ENCODE assay signal across 1 cellular context in the genomic region with DNA sequence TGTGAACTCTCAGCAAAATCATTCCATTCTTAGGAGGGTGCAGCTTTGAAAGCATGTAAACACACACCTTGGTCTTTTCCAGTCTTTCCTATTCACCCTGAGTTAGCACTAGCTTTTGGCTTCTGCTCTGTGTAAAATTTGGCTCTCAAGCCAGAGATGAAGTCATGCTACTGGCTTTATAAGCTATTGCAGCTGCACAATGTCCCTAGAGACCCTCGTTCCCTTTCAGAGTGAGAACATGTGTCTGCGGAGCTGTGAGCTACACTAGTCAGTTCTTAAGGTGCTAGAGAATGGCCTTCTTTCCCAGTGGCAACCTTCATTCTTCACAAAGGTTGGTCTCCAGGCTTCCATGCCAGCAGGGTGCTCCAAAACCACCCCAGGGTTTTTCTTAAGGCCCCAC.
TF ChIP-seq lines count a peak whose summit lies in the region.

No MANE protein-coding gene starts in this region.

TF ChIP-seq in WTC11, 78 proteins besides CTCF, POLR2A, EP300 and RAD21 (continued from another document):
- TF ChIP-seq, protein P1, sequence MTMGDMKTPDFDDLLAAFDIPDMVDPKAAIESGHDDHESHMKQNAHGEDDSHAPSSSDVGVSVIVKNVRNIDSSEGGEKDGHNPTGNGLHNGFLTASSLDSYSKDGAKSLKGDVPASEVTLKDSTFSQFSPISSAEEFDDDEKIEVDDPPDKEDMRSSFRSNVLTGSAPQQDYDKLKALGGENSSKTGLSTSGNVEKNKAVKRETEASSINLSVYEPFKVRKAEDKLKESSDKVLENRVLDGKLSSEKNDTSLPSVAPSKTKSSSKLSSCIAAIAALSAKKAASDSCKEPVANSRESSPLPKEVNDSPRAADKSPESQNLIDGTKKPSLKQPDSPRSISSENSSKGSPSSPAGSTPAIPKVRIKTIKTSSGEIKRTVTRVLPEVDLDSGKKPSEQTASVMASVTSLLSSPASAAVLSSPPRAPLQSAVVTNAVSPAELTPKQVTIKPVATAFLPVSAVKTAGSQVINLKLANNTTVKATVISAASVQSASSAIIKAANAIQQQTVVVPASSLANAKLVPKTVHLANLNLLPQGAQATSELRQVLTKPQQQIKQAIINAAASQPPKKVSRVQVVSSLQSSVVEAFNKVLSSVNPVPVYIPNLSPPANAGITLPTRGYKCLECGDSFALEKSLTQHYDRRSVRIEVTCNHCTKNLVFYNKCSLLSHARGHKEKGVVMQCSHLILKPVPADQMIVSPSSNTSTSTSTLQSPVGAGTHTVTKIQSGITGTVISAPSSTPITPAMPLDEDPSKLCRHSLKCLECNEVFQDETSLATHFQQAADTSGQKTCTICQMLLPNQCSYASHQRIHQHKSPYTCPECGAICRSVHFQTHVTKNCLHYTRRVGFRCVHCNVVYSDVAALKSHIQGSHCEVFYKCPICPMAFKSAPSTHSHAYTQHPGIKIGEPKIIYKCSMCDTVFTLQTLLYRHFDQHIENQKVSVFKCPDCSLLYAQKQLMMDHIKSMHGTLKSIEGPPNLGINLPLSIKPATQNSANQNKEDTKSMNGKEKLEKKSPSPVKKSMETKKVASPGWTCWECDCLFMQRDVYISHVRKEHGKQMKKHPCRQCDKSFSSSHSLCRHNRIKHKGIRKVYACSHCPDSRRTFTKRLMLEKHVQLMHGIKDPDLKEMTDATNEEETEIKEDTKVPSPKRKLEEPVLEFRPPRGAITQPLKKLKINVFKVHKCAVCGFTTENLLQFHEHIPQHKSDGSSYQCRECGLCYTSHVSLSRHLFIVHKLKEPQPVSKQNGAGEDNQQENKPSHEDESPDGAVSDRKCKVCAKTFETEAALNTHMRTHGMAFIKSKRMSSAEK (CRISPR knock-in tag; IDR thresholded peaks at IDR 0.05; ENCODE audit: borderline replicate concordance): no peak
- TF ChIP-seq, protein P2, sequence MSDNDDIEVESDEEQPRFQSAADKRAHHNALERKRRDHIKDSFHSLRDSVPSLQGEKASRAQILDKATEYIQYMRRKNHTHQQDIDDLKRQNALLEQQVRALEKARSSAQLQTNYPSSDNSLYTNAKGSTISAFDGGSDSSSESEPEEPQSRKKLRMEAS (CRISPR knock-in tag; IDR thresholded peaks at IDR 0.05): no peak
- TF ChIP-seq ZNF219 (CRISPR knock-in tag; IDR thresholded peaks at IDR 0.05; ENCODE audit: borderline replicate concordance): no peak
- TF ChIP-seq NFE2L1 (CRISPR knock-in tag; IDR thresholded peaks at IDR 0.05): no peak
